1 cellular context compared by ENCODE assay signal in the genomic region with DNA sequence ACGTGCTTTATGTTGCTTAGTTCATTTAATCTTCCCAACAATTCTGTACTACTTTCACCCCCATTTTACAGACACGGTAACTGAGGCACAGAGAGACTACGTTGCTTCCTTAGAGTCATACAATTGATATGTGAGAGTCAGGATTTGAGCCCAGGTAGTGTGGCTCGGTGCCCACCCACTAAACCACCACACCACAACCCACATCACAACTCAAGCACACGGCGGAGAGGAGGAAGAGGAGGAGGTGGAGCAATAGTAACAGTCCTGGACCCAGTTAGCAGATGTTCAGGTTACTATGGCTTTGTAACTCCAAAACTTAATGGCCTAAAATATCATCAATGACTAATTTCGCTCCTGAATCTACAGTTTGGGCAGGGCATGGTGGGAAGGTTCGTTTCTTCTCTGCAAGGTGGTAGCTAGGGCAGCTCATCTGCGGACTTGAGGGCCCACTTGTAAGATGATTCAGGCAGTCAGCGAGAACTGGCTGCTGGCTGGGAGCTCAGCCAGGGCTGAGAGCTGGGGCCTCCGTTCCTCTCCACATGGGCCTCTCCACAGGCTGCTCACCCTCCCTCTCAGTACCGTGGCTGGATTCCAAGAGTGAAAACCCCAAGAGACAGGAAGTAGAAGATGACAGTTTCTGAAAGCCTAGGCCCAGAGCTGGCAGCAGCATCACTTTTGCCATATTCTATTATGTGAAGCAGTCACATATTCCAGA.
TF ChIP-seq lines count a peak whose summit lies in the region.

No MANE protein-coding gene starts in this region.

TF ChIP-seq in SK-N-SH, 30 proteins besides CTCF, POLR2A, EP300 and RAD21 (continued from another document):
- TF ChIP-seq, protein P1, sequence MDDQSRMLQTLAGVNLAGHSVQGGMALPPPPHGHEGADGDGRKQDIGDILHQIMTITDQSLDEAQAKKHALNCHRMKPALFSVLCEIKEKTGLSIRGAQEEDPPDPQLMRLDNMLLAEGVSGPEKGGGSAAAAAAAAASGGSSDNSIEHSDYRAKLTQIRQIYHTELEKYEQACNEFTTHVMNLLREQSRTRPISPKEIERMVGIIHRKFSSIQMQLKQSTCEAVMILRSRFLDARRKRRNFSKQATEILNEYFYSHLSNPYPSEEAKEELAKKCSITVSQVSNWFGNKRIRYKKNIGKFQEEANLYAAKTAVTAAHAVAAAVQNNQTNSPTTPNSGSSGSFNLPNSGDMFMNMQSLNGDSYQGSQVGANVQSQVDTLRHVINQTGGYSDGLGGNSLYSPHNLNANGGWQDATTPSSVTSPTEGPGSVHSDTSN (IDR thresholded peaks at IDR 0.05): peak; percentile 90; the same call in 1 of the 2 replicates
- peak; percentile 80; the same call in 1 of the 2 replicates for TF ChIP-seq SIN3A (IDR thresholded peaks at IDR 0.05; ENCODE audit: borderline replicate concordance, low read depth, low read length)
- TF ChIP-seq TCF12 (IDR thresholded peaks at IDR 0.05): peak; percentile 91
- peak; percentile 70; the same call in 1 of the 2 replicates for TF ChIP-seq FOXM1 (IDR thresholded peaks at IDR 0.05; ENCODE audit: low read depth)
- no peak for TF ChIP-seq EZH2phosphoT487 (IDR thresholded peaks at IDR 0.05; ENCODE audit: borderline replicate concordance, low read depth)
- TF ChIP-seq GABPA (IDR thresholded peaks at IDR 0.05; ENCODE audit: low read depth): peak; percentile 37; the same call in 1 of the 2 replicates
- TF ChIP-seq MAX (IDR thresholded peaks at IDR 0.05; ENCODE audit: low read depth): peak; percentile 94
- TF ChIP-seq REST (IDR thresholded peaks at IDR 0.05; ENCODE audit: low read depth, low read length): peak; percentile 35; the same call in 1 of the 2 replicates
- no peak; the same call in 1 of the 2 replicates for TF ChIP-seq USF2 (IDR thresholded peaks at IDR 0.05; ENCODE audit: borderline replicate concordance, low read depth, low read length)
- TF ChIP-seq MXI1 (IDR thresholded peaks at IDR 0.05; ENCODE audit: low read depth, low read length): peak; percentile 40; the same call in 1 of the 2 replicates
- peak; percentile 79 for TF ChIP-seq TEAD4 (IDR thresholded peaks at IDR 0.05; ENCODE audit: borderline replicate concordance, insufficient read depth)
- peak; percentile 51; the same call in 1 of the 2 replicates for TF ChIP-seq RCOR1 (IDR thresholded peaks at IDR 0.05; ENCODE audit: low read length)
